ENCODE assay signal across 18 cellular contexts in genomic region chr3:177822826-177823225, GRCh38.
"Had no signal": no experiment of that assay in that cellular context is flagged by ENCODE, and none has a peak within 500 bp of the region (broad histone marks: within the 10 kb centered on the region; RNA-seq: fewer than 3 reads in every experiment).

No MANE protein-coding gene starts in this region.

- H3K36me3 ChIP-seq: brain microvascular endothelial cell, colonic mucosa, gastroesophageal sphincter, heart left ventricle, pancreas had no signal

- H3K4me3 ChIP-seq: colonic mucosa, gastroesophageal sphincter, heart left ventricle, mucosa of descending colon, pancreas had no signal

- DNase-seq: activated CD4-positive, alpha-beta T cell treated with anti-CD3 and anti-CD28 coated beads for 36 hours; activated CD8-positive, alpha-beta T cell treated with anti-CD3 and anti-CD28 coated beads for 36 hours; activated naive CD4-positive, alpha-beta T cell treated with anti-CD3 and anti-CD28 coated beads for 36 hours; activated T-cell treated with anti-CD3 and anti-CD28 coated beads, Interleukin-2, amount 50 U/mL, for 4 hours; brain microvascular endothelial cell; central memory CD4-positive, alpha-beta T cell; colonic mucosa; erythroblast; heart left ventricle; mucosa of descending colon; naive thymus-derived CD8-positive, alpha-beta T cell; pancreas; stimulated activated CD4-positive, alpha-beta T cell treated with anti-CD3 and anti-CD28 coated beads, Interleukin-1b, Interleukin-23, amount 100 ng/mL, for 48 hours; stimulated activated CD8-positive, alpha-beta memory T cell treated with anti-CD3 and anti-CD28 coated beads, Interleukin-4, amount 100 ng/mL, for 48 hours; stimulated activated naive CD8-positive, alpha-beta T cell treated with anti-CD3 and anti-CD28 coated beads, Interleukin-15, Interleukin-2, amounts not matched to agents 100 U/mL and 50 U/mL, for 24 hours; SW 1271; T-helper 2 cell had no signal

- H3K4me1 ChIP-seq: colonic mucosa had no signal

- H3K9me3 ChIP-seq: colonic mucosa, gastroesophageal sphincter, heart left ventricle, mucosa of descending colon, pancreas had no signal

- H3K27ac ChIP-seq: brain microvascular endothelial cell, colonic mucosa had no signal

- H3K27me3 ChIP-seq: brain microvascular endothelial cell, colonic mucosa, gastroesophageal sphincter, heart left ventricle, pancreas had no signal
